ENCODE assay signal across 1 cellular context in genomic region chr21:16113052-16113715, GRCh38.
TF ChIP-seq lines count a peak whose summit lies in the region.

No MANE protein-coding gene starts in this region.

TF ChIP-seq in GM23338, 12 proteins besides CTCF, POLR2A, EP300 and RAD21 (continued from another document):
- no peak for TF ChIP-seq CREB1 (CRISPR knock-in tag; IDR thresholded peaks at IDR 0.05; ENCODE audit: low read depth)
- TF ChIP-seq ZNF114 (CRISPR knock-in tag; IDR thresholded peaks at IDR 0.05), result no peak
- no peak for TF ChIP-seq ZNF331 (CRISPR knock-in tag; IDR thresholded peaks at IDR 0.05; ENCODE audit: low read depth)
- TF ChIP-seq STAT1 (IDR thresholded peaks at IDR 0.05; ENCODE audit: unreplicated experiment), result no peak
- TF ChIP-seq NANOG (IDR thresholded peaks at IDR 0.05; ENCODE audit: borderline replicate concordance), result no peak
- no peak for TF ChIP-seq EZH2phosphoT487 (IDR thresholded peaks at IDR 0.05; ENCODE audit: unreplicated experiment)
- TF ChIP-seq, protein P1, sequence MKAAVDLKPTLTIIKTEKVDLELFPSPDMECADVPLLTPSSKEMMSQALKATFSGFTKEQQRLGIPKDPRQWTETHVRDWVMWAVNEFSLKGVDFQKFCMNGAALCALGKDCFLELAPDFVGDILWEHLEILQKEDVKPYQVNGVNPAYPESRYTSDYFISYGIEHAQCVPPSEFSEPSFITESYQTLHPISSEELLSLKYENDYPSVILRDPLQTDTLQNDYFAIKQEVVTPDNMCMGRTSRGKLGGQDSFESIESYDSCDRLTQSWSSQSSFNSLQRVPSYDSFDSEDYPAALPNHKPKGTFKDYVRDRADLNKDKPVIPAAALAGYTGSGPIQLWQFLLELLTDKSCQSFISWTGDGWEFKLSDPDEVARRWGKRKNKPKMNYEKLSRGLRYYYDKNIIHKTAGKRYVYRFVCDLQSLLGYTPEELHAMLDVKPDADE (IDR thresholded peaks at IDR 0.05), result no peak
- no peak for TF ChIP-seq POLR2AphosphoS5 (IDR thresholded peaks at IDR 0.05; ENCODE audit: low read depth)
